ENCODE assay signal across 7 cellular contexts in genomic region chr4:52713456-52713937, GRCh38. TPM values are rescaled to one million over a fixed set of nuclear protein-coding genes. Genes with fewer than 3 reads are reported as not detected.
DNase-seq lines count a peak whose midpoint lies in the region; ATAC-seq and TF ChIP-seq lines count a peak whose summit lies in the region.

No MANE protein-coding gene starts in this region.

- DNase-seq in HL-60 (ENCODE audit: low read depth in 1 of 2, low spot score in 1 of 2): peak; percentile 26 to 27
- no peak for DNase-seq in WTC11 (ENCODE audit: low spot score)
- DNase-seq in heart right ventricle: no peak
- no peak for DNase-seq in stimulated activated naive B cell treated with anti-CD40 and anti-IgM and Interleukin-4, amounts not matched to agents 10 μg/mL and 1 μg/mL and 100 μg/mL, for 72 hours
- no peak for DNase-seq in midbrain (lab: John Stamatoyannopoulos, UW)

- CTCF ChIA-PET in WTC11 (lab: Charles Lee): interaction anchor here (1.6 kb wide), 2 partner anchors 155 to 168 kb away, joined by 4 to 8 read pairs; no protein-coding TSS in a partner anchor

- WGBS in heart right ventricle, 2 donors: 36 to 57% methylated on average over 12 of the region's 12 CpGs

- ATAC-seq in WTC11 (no peak), heart right ventricle (peak in 1 of 8 donors; percentile 15), GM19397 (IDR thresholded peaks at IDR 0.05; ENCODE audit: unreplicated experiment) (no peak), HG03139 (IDR thresholded peaks at IDR 0.05; ENCODE audit: unreplicated experiment) (no peak)
- no peak for ATAC-seq in stimulated activated naive B cell treated with anti-CD40 and anti-IgM and Interleukin-4, amounts not matched to agents 10 μg/mL and 1 μg/mL and 100 μg/mL, for 72 hours (replicated peaks)

- H3K4me3 ChIP-seq in HL-60 (replicated peaks; ENCODE audit: insufficient read depth, low read length) (peak overlapping the region; percentile 80), heart right ventricle (peak overlapping the region; percentile 77 to 97 (median 88))

- H3K4me1 ChIP-seq in heart right ventricle: peaks cover 0 to 41% (median 29%) of the 10 kb centered on the region in 9 donors

- H3K27ac ChIP-seq in HL-60 (replicated peaks) (peak overlapping the region; percentile 75), heart right ventricle (peak overlapping the region; percentile 91 to 100 (median 96))

- H3K36me3 ChIP-seq in heart right ventricle: peaks cover 0 to 50% (median 6%) of the 10 kb centered on the region in 9 donors

- H3K27ac Mint-ChIP-seq in WTC11: peak overlapping the region; percentile 96
- H3K27ac Mint-ChIP-seq in stimulated activated naive B cell treated with anti-CD40 and anti-IgM and Interleukin-4, amounts not matched to agents 10 μg/mL and 1 μg/mL and 100 μg/mL, for 72 hours: peak overlapping the region; percentile 97

- peaks cover 52% of the 10 kb centered on the region for H3K36me3 Mint-ChIP-seq in WTC11
- H3K36me3 Mint-ChIP-seq in stimulated activated naive B cell treated with anti-CD40 and anti-IgM and Interleukin-4, amounts not matched to agents 10 μg/mL and 1 μg/mL and 100 μg/mL, for 72 hours: peaks cover 36 to 55% of the 10 kb centered on the region in 2 donors

- no peak for TF ChIP-seq CTCF in HL-60 (IDR thresholded peaks at IDR 0.05; ENCODE audit: insufficient read depth, low read length)
- TF ChIP-seq CTCF in WTC11 (IDR thresholded peaks at IDR 0.05): no peak
- no peak for TF ChIP-seq CTCF in heart right ventricle (IDR thresholded peaks at IDR 0.05)

- H3K27me3 ChIP-seq in HL-60 (ENCODE audit: insufficient read depth, poor library complexity, severe bottlenecking): no peaks in the 10 kb centered on the region
- no peaks in the 10 kb centered on the region for H3K27me3 ChIP-seq in heart right ventricle

- H3K9me3 Mint-ChIP-seq in WTC11: no peaks in the 10 kb centered on the region
- peaks cover 7 to 13% of the 10 kb centered on the region in 2 donors for H3K9me3 Mint-ChIP-seq in stimulated activated naive B cell treated with anti-CD40 and anti-IgM and Interleukin-4, amounts not matched to agents 10 μg/mL and 1 μg/mL and 100 μg/mL, for 72 hours

- H3K27me3 Mint-ChIP-seq in WTC11 (ENCODE audit: low read depth): no peaks in the 10 kb centered on the region
- H3K27me3 Mint-ChIP-seq in stimulated activated naive B cell treated with anti-CD40 and anti-IgM and Interleukin-4, amounts not matched to agents 10 μg/mL and 1 μg/mL and 100 μg/mL, for 72 hours: no peaks in the 10 kb centered on the region

- POLR2A ChIA-PET in WTC11 (lab: Charles Lee): interaction anchor here (0.5 to 2.7 kb wide), 6 partner anchors 9 to 126 kb away, joined by 3 to 32 read pairs (median 4); partner anchors contain the start of gene USP46

- intact Hi-C loops in heart right ventricle (cut with DNase I): loop anchor here in 8 of 10 donors (2.0 to 10.0 kb wide), 11 partner anchors 51 to 271 kb away; partner anchors contain the start of genes RASL11B (in 5 of the 8) and USP46 (in 4 of the 8)

- H3K4me1 Mint-ChIP-seq in WTC11: peaks cover 47% of the 10 kb centered on the region
- H3K4me1 Mint-ChIP-seq in stimulated activated naive B cell treated with anti-CD40 and anti-IgM and Interleukin-4, amounts not matched to agents 10 μg/mL and 1 μg/mL and 100 μg/mL, for 72 hours: peaks cover 22 to 52% of the 10 kb centered on the region in 2 donors

- no peaks in the 10 kb centered on the region for H3K9me3 ChIP-seq in heart right ventricle

- H3K4me3 Mint-ChIP-seq in WTC11: peak overlapping the region; percentile 88
- H3K4me3 Mint-ChIP-seq in stimulated activated naive B cell treated with anti-CD40 and anti-IgM and Interleukin-4, amounts not matched to agents 10 μg/mL and 1 μg/mL and 100 μg/mL, for 72 hours: peak overlapping the region; percentile 93 to 97

TF ChIP-seq in WTC11, 78 proteins besides CTCF, POLR2A, EP300 and RAD21:
- TF ChIP-seq ERG (CRISPR knock-in tag; IDR thresholded peaks at IDR 0.05): no peak
- TF ChIP-seq ZNF416 (CRISPR knock-in tag; IDR thresholded peaks at IDR 0.05): peak; percentile 59; the same call in 1 of the 2 replicates
- no peak for TF ChIP-seq ZNF219 (CRISPR knock-in tag; IDR thresholded peaks at IDR 0.05; ENCODE audit: borderline replicate concordance)
- TF ChIP-seq HMGA2 (CRISPR knock-in tag; IDR thresholded peaks at IDR 0.05): no peak
- no peak for TF ChIP-seq GABPB1 (CRISPR knock-in tag; IDR thresholded peaks at IDR 0.05)
- peak; percentile 55; the same call in 1 of the 2 replicates for TF ChIP-seq NFATC4 (CRISPR knock-in tag; IDR thresholded peaks at IDR 0.05)
- peak; percentile 34 for TF ChIP-seq AR (CRISPR knock-in tag; IDR thresholded peaks at IDR 0.05)

RNA-seq across cellular contexts. Expression of gene ERVMER34-1, which starts 37.7 kb away (rescaled TPM):
- total RNA-seq in WTC11 (2021): 14.6 to 27.8 TPM (median 24.0 TPM) in 3 replicates
- 10 to 100 TPM in 1 of 10 donors, 1 to 10 TPM in 9; 1.5 to 10.2 (median 4.1) TPM for total RNA-seq in heart right ventricle
- polyA plus RNA-seq in heart right ventricle: 1 to 10 TPM; 1.3 to 2.6 TPM

RNA-seq across cellular contexts. Expression of gene USP46, which starts 54.4 kb away (rescaled TPM):
- 48.1 to 54.1 TPM (median 49.5 TPM) in 3 replicates for total RNA-seq in WTC11 (2021)
- total RNA-seq in heart right ventricle: 100 to 1,000 TPM in 1 of 10 donors, 10 to 100 TPM in 9; 46.8 to 113 (median 74.8) TPM
- 10 to 100 TPM in 1 of 2 donors, 1 to 10 TPM in 1; 4.8 to 10.9 TPM for polyA plus RNA-seq in heart right ventricle

Comparison
In these comparisons a context has a peak if more than half of its experiments do, and no peak if none do; other contexts are left out.
1. DNase-seq: peak in HL-60 (2 of 2); none in WTC11 (single experiment), heart right ventricle (0 of 2), stimulated activated naive B cell treated with anti-CD40 and anti-IgM and Interleukin-4, amounts not matched to agents 10 μg/mL and 1 μg/mL and 100 μg/mL, for 72 hours (single experiment) and midbrain (single experiment).